In genomic region chr5:76849767-76850291, GRCh38 we compare ENCODE assay signal across 10 cellular contexts. TPM values are rescaled to one million over a fixed set of nuclear protein-coding genes. Genes with fewer than 3 reads are reported as not detected.
A peak's percentile ranks its signal among the peaks of the same experiment; 100 is the strongest.
DNase-seq lines count a peak whose midpoint lies in the region; ATAC-seq and TF ChIP-seq lines count a peak whose summit lies in the region.
"Had no signal": no experiment of that assay in that cellular context is flagged by ENCODE, and none has a peak within 500 bp of the region (broad histone marks: within the 10 kb centered on the region; RNA-seq: fewer than 3 reads in every experiment).

S100Z (plus strand) TSS chr5:76850014; CDS start chr5:76875360, 25,346 bp downstream.

- no peak for TF ChIP-seq CTCF in left ventricle myocardium inferior (IDR thresholded peaks at IDR 0.05; ENCODE audit: borderline replicate concordance)

- no peak within 1 kb of the TSS for H2BK120ac ChIP-seq in mesendoderm (ENCODE audit: low read depth, low read length)

- no peaks in the 10 kb centered on the region for H3K9me3 ChIP-seq in left ventricle myocardium inferior (replicated peaks)
- H3K9me3 ChIP-seq: left lung had no signal

- no peak within 1 kb of the TSS for H3K4ac ChIP-seq in mesendoderm (ENCODE audit: low read depth, low read length)

- H3K36me3 ChIP-seq in left ventricle myocardium inferior (no peaks in the 10 kb centered on the region), mesendoderm (ENCODE audit: control insufficient read depth, insufficient read depth, low read length) (no peaks in the 10 kb centered on the region)
- H3K36me3 ChIP-seq: left lung had no signal

- no peak for ATAC-seq in left cardiac atrium
- ATAC-seq in GM18909 (IDR thresholded peaks at IDR 0.05; ENCODE audit: poor library complexity, unreplicated experiment): no peak
- no peak for ATAC-seq in GM19463 (IDR thresholded peaks at IDR 0.05; ENCODE audit: unreplicated experiment)
- no peak for ATAC-seq in HG03521 (IDR thresholded peaks at IDR 0.05; ENCODE audit: unreplicated experiment)
- ATAC-seq: left lung had no signal

- no peaks in the 10 kb centered on the region for H3K79me1 ChIP-seq in mesendoderm (ENCODE audit: low read length)

- H3K79me2 ChIP-seq in mesendoderm (ENCODE audit: control insufficient read depth, insufficient read depth, low read length): no peaks in the 10 kb centered on the region

- H3K27me3 ChIP-seq in left ventricle myocardium inferior (ENCODE audit: low read depth) (peaks cover 17% of the 10 kb centered on the region), mesendoderm (ENCODE audit: insufficient read depth, low read length, poor library complexity) (no peaks in the 10 kb centered on the region)
- H3K27me3 ChIP-seq: left lung had no signal

- peak within 1 kb of the TSS; percentile 43 for H3K56ac ChIP-seq in mesendoderm (ENCODE audit: low read length)

- no peak within 1 kb of the TSS for H4K8ac ChIP-seq in mesendoderm (ENCODE audit: low read depth, low read length)

- WGBS in mesendoderm (ENCODE audit: extremely low coverage, insufficient coverage, low lambda C conversion rate): no CpG with 5 or more reads among the region's 11 CpGs

- H2AK5ac ChIP-seq in mesendoderm (ENCODE audit: low read length): no peak within 1 kb of the TSS

- no peak within 1 kb of the TSS for H4K5ac ChIP-seq in mesendoderm (ENCODE audit: low read length)

- no peak within 1 kb of the TSS for H2BK15ac ChIP-seq in mesendoderm (replicated peaks; ENCODE audit: low read depth)

- H3K9ac ChIP-seq in mesendoderm (ENCODE audit: low read length): no peak within 1 kb of the TSS

- intact Hi-C loops in left ventricle myocardium inferior (cut with micrococcal nuclease): no loop called here
- intact Hi-C loops in left cardiac atrium (cut with DNase I): no loop called here

- peak within 1 kb of the TSS; percentile 38 for H2BK5ac ChIP-seq in mesendoderm (ENCODE audit: low read length)

- H3K4me3 ChIP-seq in left ventricle myocardium inferior: no peak within 1 kb of the TSS
- H3K4me3 ChIP-seq in mesendoderm (ENCODE audit: low read length): no peak within 1 kb of the TSS
- H3K4me3 ChIP-seq: left lung had no signal

- DNase-seq in left ventricle myocardium inferior: no peak
- DNase-seq in left cardiac atrium: no peak
- peak; percentile 16 for DNase-seq in activated T-helper 1 cell treated with Interleukin-2 at 50 U/mL for 16 hours (ENCODE audit: low read depth)
- peak; percentile 67 for DNase-seq in mesendoderm
- no peak for DNase-seq in NCI-H526 (lab: John Stamatoyannopoulos, UW)
- DNase-seq: left lung, NCI-H1417 treated with DMSO at 0.1 percent for 48 hours had no signal

- peak within 1 kb of the TSS; percentile 43 for H3K27ac ChIP-seq in left ventricle myocardium inferior (replicated peaks)
- H3K27ac ChIP-seq in mesendoderm (ENCODE audit: low read depth, low read length): no peak within 1 kb of the TSS

- H3K4me1 ChIP-seq in left ventricle myocardium inferior (peaks cover 23% of the 10 kb centered on the region), mesendoderm (ENCODE audit: control insufficient read depth, low read depth, low read length) (no peaks in the 10 kb centered on the region)

- H3K23ac ChIP-seq in mesendoderm (ENCODE audit: low read length): no peak within 1 kb of the TSS

- H3K18ac ChIP-seq in mesendoderm (ENCODE audit: low read length): peak within 1 kb of the TSS; percentile 33

- no peak within 1 kb of the TSS for H3K4me2 ChIP-seq in mesendoderm (ENCODE audit: low read length)

RNA-seq across cellular contexts. Expression of gene S100Z, which starts in this region (rescaled TPM):
- total RNA-seq in left ventricle myocardium inferior: not detected
- total RNA-seq in left cardiac atrium: not detected
- polyA plus RNA-seq in mesendoderm (2013, experiment 1 of 2): 0.42 TPM
- 0.42 TPM for polyA plus RNA-seq in mesendoderm (2013, experiment 2 of 2)

Comparison
In these comparisons a context has a peak if more than half of its experiments do, and no peak if none do; other contexts are left out.
1. DNase-seq: peak in activated T-helper 1 cell treated with Interleukin-2 at 50 U/mL for 16 hours (single experiment) and mesendoderm (single experiment); none in left ventricle myocardium inferior (single experiment), left cardiac atrium (single experiment) and NCI-H526 (0 of 2).